ENCODE assay signal across 1 cellular context in the genomic region with DNA sequence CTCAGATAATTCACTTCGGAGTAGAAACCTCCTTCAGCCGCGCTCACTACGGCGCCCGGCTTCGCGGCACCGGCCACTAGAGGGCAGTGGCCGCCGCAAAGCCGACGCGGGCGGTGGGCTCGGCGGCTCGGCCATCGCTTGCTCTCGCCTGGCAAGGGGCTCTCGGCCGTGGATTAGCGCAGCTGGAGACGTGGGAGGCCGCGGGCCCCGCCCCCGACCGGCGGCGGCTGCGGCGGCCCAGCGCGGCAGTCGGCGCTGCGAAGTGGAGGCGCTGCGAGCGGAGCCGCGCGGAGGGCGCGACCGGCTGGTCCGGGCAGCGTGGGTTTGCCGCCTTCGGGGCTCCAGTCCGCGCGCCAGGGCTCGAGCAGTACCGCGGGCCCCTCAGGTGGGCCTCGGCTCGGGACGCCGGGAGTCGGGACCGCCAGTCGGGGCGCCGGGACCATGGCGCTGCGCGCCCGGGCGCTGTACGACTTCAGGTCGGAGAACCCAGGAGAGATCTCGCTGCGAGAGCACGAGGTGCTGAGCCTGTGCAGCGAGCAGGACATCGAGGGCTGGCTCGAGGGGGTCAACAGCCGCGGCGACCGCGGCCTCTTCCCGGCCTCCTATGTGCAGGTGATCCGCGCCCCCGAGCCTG.
A peak's percentile ranks its signal among the peaks of the same experiment; 100 is the strongest.
TF ChIP-seq lines count a peak whose summit lies in the region.

A gene with protein sequence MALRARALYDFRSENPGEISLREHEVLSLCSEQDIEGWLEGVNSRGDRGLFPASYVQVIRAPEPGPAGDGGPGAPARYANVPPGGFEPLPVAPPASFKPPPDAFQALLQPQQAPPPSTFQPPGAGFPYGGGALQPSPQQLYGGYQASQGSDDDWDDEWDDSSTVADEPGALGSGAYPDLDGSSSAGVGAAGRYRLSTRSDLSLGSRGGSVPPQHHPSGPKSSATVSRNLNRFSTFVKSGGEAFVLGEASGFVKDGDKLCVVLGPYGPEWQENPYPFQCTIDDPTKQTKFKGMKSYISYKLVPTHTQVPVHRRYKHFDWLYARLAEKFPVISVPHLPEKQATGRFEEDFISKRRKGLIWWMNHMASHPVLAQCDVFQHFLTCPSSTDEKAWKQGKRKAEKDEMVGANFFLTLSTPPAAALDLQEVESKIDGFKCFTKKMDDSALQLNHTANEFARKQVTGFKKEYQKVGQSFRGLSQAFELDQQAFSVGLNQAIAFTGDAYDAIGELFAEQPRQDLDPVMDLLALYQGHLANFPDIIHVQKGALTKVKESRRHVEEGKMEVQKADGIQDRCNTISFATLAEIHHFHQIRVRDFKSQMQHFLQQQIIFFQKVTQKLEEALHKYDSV (plus strand): TSS at position 248 of the 634 bp plus-strand sequence. CDS start 194 bp downstream, at position 442.

TF ChIP-seq in HepG2, 621 proteins besides CTCF, POLR2A, EP300 and RAD21 (continued from another document and continues in another):
- TF ChIP-seq, protein P1, sequence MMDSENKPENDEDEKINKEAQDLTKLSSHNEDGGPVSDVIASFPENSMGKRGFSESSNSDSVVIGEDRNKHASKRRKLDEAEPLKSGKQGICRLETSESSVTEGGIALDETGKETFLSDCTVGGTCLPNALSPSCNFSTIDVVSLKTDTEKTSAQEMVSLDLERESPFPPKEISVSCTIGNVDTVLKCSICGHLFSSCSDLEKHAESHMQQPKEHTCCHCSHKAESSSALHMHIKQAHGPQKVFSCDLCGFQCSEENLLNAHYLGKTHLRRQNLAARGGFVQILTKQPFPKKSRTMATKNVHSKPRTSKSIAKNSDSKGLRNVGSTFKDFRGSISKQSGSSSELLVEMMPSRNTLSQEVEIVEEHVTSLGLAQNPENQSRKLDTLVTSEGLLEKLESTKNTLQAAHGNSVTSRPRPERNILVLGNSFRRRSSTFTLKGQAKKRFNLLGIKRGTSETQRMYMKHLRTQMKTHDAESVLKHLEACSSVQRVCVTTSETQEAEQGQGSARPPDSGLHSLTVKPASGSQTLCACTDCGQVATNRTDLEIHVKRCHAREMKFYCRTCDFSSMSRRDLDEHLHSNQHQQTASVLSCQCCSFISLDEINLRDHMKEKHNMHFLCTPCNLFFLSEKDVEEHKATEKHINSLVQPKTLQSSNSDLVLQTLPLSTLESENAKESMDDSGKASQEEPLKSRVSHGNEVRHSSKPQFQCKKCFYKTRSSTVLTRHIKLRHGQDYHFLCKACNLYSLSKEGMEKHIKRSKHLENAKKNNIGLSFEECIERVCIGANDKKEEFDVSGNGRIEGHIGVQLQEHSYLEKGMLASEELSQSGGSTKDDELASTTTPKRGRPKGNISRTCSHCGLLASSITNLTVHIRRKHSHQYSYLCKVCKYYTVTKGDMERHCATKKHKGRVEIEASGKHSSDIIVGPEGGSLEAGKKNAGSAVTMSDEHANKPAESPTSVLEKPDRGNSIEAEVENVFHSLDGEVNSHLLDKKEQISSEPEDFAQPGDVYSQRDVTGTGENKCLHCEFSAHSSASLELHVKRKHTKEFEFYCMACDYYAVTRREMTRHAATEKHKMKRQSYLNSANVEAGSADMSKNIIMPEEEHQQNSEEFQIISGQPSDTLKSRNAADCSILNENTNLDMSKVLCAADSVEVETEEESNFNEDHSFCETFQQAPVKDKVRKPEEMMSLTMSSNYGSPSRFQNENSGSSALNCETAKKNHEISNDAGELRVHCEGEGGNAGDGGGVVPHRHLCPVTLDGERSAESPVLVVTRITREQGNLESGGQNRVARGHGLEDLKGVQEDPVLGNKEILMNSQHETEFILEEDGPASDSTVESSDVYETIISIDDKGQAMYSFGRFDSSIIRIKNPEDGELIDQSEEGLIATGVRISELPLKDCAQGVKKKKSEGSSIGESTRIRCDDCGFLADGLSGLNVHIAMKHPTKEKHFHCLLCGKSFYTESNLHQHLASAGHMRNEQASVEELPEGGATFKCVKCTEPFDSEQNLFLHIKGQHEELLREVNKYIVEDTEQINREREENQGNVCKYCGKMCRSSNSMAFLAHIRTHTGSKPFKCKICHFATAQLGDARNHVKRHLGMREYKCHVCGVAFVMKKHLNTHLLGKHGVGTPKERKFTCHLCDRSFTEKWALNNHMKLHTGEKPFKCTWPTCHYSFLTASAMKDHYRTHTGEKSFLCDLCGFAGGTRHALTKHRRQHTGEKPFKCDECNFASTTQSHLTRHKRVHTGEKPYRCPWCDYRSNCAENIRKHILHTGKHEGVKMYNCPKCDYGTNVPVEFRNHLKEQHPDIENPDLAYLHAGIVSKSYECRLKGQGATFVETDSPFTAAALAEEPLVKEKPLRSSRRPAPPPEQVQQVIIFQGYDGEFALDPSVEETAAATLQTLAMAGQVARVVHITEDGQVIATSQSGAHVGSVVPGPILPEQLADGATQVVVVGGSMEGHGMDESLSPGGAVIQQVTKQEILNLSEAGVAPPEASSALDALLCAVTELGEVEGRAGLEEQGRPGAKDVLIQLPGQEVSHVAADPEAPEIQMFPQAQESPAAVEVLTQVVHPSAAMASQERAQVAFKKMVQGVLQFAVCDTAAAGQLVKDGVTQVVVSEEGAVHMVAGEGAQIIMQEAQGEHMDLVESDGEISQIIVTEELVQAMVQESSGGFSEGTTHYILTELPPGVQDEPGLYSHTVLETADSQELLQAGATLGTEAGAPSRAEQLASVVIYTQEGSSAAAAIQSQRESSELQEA (CRISPR knock-in tag; IDR thresholded peaks at IDR 0.05; ENCODE audit: not compliant biosample characterization), result peak; percentile 57
- TF ChIP-seq DMAP1 (CRISPR knock-in tag; IDR thresholded peaks at IDR 0.05), result no peak
- TF ChIP-seq, protein P2, sequence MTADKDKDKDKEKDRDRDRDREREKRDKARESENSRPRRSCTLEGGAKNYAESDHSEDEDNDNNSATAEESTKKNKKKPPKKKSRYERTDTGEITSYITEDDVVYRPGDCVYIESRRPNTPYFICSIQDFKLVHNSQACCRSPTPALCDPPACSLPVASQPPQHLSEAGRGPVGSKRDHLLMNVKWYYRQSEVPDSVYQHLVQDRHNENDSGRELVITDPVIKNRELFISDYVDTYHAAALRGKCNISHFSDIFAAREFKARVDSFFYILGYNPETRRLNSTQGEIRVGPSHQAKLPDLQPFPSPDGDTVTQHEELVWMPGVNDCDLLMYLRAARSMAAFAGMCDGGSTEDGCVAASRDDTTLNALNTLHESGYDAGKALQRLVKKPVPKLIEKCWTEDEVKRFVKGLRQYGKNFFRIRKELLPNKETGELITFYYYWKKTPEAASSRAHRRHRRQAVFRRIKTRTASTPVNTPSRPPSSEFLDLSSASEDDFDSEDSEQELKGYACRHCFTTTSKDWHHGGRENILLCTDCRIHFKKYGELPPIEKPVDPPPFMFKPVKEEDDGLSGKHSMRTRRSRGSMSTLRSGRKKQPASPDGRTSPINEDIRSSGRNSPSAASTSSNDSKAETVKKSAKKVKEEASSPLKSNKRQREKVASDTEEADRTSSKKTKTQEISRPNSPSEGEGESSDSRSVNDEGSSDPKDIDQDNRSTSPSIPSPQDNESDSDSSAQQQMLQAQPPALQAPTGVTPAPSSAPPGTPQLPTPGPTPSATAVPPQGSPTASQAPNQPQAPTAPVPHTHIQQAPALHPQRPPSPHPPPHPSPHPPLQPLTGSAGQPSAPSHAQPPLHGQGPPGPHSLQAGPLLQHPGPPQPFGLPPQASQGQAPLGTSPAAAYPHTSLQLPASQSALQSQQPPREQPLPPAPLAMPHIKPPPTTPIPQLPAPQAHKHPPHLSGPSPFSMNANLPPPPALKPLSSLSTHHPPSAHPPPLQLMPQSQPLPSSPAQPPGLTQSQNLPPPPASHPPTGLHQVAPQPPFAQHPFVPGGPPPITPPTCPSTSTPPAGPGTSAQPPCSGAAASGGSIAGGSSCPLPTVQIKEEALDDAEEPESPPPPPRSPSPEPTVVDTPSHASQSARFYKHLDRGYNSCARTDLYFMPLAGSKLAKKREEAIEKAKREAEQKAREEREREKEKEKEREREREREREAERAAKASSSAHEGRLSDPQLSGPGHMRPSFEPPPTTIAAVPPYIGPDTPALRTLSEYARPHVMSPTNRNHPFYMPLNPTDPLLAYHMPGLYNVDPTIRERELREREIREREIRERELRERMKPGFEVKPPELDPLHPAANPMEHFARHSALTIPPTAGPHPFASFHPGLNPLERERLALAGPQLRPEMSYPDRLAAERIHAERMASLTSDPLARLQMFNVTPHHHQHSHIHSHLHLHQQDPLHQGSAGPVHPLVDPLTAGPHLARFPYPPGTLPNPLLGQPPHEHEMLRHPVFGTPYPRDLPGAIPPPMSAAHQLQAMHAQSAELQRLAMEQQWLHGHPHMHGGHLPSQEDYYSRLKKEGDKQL (CRISPR knock-in tag; IDR thresholded peaks at IDR 0.05; ENCODE audit: low read depth), result no peak
- TF ChIP-seq ZNF83 (CRISPR knock-in tag; IDR thresholded peaks at IDR 0.05; ENCODE audit: borderline replicate concordance), result 0 out of 2 replicates have a peak, but pooled peaks have one; percentile 21
- peak; percentile 46; the same call in 1 of the 2 replicates for TF ChIP-seq ZNF367 (CRISPR knock-in tag; IDR thresholded peaks at IDR 0.05; ENCODE audit: borderline replicate concordance)
- TF ChIP-seq, protein P3, sequence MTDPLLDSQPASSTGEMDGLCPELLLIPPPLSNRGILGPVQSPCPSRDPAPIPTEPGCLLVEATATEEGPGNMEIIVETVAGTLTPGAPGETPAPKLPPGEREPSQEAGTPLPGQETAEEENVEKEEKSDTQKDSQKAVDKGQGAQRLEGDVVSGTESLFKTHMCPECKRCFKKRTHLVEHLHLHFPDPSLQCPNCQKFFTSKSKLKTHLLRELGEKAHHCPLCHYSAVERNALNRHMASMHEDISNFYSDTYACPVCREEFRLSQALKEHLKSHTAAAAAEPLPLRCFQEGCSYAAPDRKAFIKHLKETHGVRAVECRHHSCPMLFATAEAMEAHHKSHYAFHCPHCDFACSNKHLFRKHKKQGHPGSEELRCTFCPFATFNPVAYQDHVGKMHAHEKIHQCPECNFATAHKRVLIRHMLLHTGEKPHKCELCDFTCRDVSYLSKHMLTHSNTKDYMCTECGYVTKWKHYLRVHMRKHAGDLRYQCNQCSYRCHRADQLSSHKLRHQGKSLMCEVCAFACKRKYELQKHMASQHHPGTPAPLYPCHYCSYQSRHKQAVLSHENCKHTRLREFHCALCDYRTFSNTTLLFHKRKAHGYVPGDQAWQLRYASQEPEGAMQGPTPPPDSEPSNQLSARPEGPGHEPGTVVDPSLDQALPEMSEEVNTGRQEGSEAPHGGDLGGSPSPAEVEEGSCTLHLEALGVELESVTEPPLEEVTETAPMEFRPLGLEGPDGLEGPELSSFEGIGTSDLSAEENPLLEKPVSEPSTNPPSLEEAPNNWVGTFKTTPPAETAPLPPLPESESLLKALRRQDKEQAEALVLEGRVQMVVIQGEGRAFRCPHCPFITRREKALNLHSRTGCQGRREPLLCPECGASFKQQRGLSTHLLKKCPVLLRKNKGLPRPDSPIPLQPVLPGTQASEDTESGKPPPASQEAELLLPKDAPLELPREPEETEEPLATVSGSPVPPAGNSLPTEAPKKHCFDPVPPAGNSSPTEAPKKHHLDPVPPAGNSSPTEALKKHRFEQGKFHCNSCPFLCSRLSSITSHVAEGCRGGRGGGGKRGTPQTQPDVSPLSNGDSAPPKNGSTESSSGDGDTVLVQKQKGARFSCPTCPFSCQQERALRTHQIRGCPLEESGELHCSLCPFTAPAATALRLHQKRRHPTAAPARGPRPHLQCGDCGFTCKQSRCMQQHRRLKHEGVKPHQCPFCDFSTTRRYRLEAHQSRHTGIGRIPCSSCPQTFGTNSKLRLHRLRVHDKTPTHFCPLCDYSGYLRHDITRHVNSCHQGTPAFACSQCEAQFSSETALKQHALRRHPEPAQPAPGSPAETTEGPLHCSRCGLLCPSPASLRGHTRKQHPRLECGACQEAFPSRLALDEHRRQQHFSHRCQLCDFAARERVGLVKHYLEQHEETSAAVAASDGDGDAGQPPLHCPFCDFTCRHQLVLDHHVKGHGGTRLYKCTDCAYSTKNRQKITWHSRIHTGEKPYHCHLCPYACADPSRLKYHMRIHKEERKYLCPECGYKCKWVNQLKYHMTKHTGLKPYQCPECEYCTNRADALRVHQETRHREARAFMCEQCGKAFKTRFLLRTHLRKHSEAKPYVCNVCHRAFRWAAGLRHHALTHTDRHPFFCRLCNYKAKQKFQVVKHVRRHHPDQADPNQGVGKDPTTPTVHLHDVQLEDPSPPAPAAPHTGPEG (CRISPR knock-in tag; IDR thresholded peaks at IDR 0.05), result peak; percentile 23; the same call in 1 of the 2 replicates
- peak; percentile 48; the same call in 1 of the 2 replicates for TF ChIP-seq SMC3 (IDR thresholded peaks at IDR 0.05; ENCODE audit: low read length)
- TF ChIP-seq, protein P4, sequence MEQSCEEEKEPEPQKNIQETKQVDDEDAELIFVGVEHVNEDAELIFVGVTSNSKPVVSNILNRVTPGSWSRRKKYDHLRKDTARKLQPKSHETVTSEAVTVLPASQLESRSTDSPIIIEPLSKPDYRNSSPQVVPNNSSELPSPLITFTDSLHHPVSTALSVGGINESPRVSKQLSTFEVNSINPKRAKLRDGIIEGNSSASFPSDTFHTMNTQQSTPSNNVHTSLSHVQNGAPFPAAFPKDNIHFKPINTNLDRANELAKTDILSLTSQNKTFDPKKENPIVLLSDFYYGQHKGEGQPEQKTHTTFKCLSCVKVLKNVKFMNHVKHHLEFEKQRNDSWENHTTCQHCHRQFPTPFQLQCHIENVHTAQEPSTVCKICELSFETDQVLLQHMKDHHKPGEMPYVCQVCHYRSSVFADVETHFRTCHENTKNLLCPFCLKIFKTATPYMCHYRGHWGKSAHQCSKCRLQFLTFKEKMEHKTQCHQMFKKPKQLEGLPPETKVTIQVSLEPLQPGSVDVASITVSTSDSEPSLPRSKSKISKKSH (CRISPR knock-in tag; IDR thresholded peaks at IDR 0.05; ENCODE audit: borderline replicate concordance), result peak; percentile 38; the same call in 1 of the 2 replicates
- TF ChIP-seq AGO2 (optimal IDR thresholded peaks at IDR 0.05; ENCODE audit: low read depth, low read length), result no peak
- no peak for TF ChIP-seq SMAD9 (CRISPR knock-in tag; IDR thresholded peaks at IDR 0.05)
